8 cellular contexts compared by ENCODE assay signal in the genomic region with DNA sequence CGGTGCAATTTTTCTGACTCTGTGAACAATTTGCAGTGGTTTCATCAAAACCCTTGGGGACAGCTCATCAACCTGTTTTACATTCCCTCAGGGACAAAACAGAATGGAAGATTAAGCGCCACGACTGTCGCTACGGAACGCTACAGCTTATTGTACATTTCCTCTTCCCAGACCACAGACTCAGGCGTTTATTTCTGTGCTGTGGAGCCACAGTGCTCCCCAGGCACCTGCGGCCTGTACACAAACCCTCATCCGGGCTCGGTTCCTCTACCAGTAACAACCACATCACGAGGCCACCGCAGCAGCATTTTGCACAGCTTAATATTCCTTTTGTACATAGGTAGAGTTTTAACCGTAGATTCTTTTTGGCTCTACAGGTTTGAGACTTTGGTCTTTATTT.
DNase-seq lines count a peak whose midpoint lies in the region; ATAC-seq and TF ChIP-seq lines count a peak whose summit lies in the region.

No MANE protein-coding gene starts in this region.

- H3K4me1 ChIP-seq in Caco-2: no peaks in the 10 kb centered on the region
- H3K4me1 ChIP-seq in gastroesophageal sphincter: peaks cover 0 to 4% (median 0%) of the 10 kb centered on the region in 3 donors

- H3K4me3 ChIP-seq in Caco-2 (ENCODE audit: low read depth, low read length) (no peak overlapping the region), gastroesophageal sphincter (no peak overlapping the region)

- no TSS peak for BruUV-seq in Caco-2 (replicated peaks; lab: Mats Ljungman, UMichigan)

- 85 to 94% methylated on average over 11 to 12 of the region's 13 CpGs for WGBS in gastroesophageal sphincter (ENCODE audit: low coverage in 1 of 2), 2 donors

- POLR2A ChIA-PET in Caco-2 (lab: Charles Lee): no interaction called here

- no peak for TF ChIP-seq CTCF in Caco-2 (IDR thresholded peaks at IDR 0.05; ENCODE audit: insufficient read depth in 1 of 2, low read depth in 1 of 2, low read length in 1 of 2, severe bottlenecking in 1 of 2, unreplicated experiment in 1 of 2)
- TF ChIP-seq CTCF in gastroesophageal sphincter (IDR thresholded peaks at IDR 0.05): no peak

- no peak for TF ChIP-seq EP300 in gastroesophageal sphincter (IDR thresholded peaks at IDR 0.05)

- H3K27me3 ChIP-seq in Caco-2 (replicated peaks; ENCODE audit: control insufficient read depth, insufficient read depth, low read length) (no peaks in the 10 kb centered on the region), gastroesophageal sphincter (peaks cover 3% of the 10 kb centered on the region)

- in situ Hi-C loops in ACHN (cut with HindIII; ENCODE audit: low pct_ligation_motif_present, low pct_unique_long_range_greater_than_20kb, low sequenced_read_pairs): no loop called here

- peak overlapping the region; percentile 94 for H3K27ac Mint-ChIP-seq in activated naive CD4-positive, alpha-beta T cell treated with anti-CD3 and anti-CD28 coated beads for 36 hours
- no peak overlapping the region for H3K27ac Mint-ChIP-seq in Caco-2 (ENCODE audit: unreplicated experiment)

- intact Hi-C loops in activated naive CD4-positive, alpha-beta T cell treated with anti-CD3 and anti-CD28 coated beads for 36 hours (cut with micrococcal nuclease): loop anchor here (2.0 to 5.0 kb wide), 2 partner anchors 18 to 36 kb away; no protein-coding TSS in a partner anchor
- intact Hi-C loops in Caco-2 (cut with micrococcal nuclease; ENCODE audit: unreplicated experiment): no loop called here

- peak overlapping the region; percentile 90 for H3K4me3 Mint-ChIP-seq in activated naive CD4-positive, alpha-beta T cell treated with anti-CD3 and anti-CD28 coated beads for 36 hours
- H3K4me3 Mint-ChIP-seq in Caco-2 (ENCODE audit: unreplicated experiment): no peak overlapping the region

- no peaks in the 10 kb centered on the region for H3K9me3 Mint-ChIP-seq in activated naive CD4-positive, alpha-beta T cell treated with anti-CD3 and anti-CD28 coated beads for 36 hours
- H3K9me3 Mint-ChIP-seq in Caco-2 (ENCODE audit: unreplicated experiment): no peaks in the 10 kb centered on the region

- no peak for TF ChIP-seq POLR2A in gastroesophageal sphincter (IDR thresholded peaks at IDR 0.05)

- ATAC-seq in GM18502 (IDR thresholded peaks at IDR 0.05; ENCODE audit: poor library complexity, unreplicated experiment) (peak; percentile 94), GM21619 (IDR thresholded peaks at IDR 0.05; ENCODE audit: unreplicated experiment) (peak; percentile 91), gastroesophageal sphincter (no peak)

- DNase-seq in Kasumi-1 (lab: John Stamatoyannopoulos, UW): peak; percentile 72 to 77
- peak; percentile 69 for DNase-seq in activated naive CD4-positive, alpha-beta T cell treated with anti-CD3 and anti-CD28 coated beads for 36 hours
- DNase-seq in NCI-H2227 (lab: John Stamatoyannopoulos, UW; ENCODE audit: unreplicated experiment): no peak
- DNase-seq in Caco-2: no peak
- no peak for DNase-seq in ACHN

- H3K9me3 ChIP-seq in Caco-2 (no peaks in the 10 kb centered on the region), gastroesophageal sphincter (no peaks in the 10 kb centered on the region)

- H3K36me3 ChIP-seq in Caco-2 (ENCODE audit: control insufficient read depth, insufficient read depth, low read length) (no peaks in the 10 kb centered on the region), gastroesophageal sphincter (no peaks in the 10 kb centered on the region)

- H3K27ac ChIP-seq in gastroesophageal sphincter: peak overlapping the region in 1 of 4 donors; percentile 42

- H3K27me3 Mint-ChIP-seq in activated naive CD4-positive, alpha-beta T cell treated with anti-CD3 and anti-CD28 coated beads for 36 hours (ENCODE audit: low read depth): no peaks in the 10 kb centered on the region
- peaks cover 15% of the 10 kb centered on the region for H3K27me3 Mint-ChIP-seq in Caco-2 (ENCODE audit: insufficient read depth, unreplicated experiment)

- CTCF ChIA-PET in activated naive CD4-positive, alpha-beta T cell treated with anti-CD3 and anti-CD28 coated beads for 36 hours (lab: Charles Lee): interaction anchor here (0.8 to 1.8 kb wide), 4 partner anchors 17 to 81 kb away, joined by 4 to 6 read pairs (median 5); no protein-coding TSS in a partner anchor
- CTCF ChIA-PET in Caco-2 (lab: Charles Lee): interaction anchor here (0.6 to 0.8 kb wide), 2 partner anchors 13 to 22 kb away, joined by 3 read pairs; no protein-coding TSS in a partner anchor

- H3K4me1 Mint-ChIP-seq in activated naive CD4-positive, alpha-beta T cell treated with anti-CD3 and anti-CD28 coated beads for 36 hours (ENCODE audit: low read depth): peaks cover 38% of the 10 kb centered on the region
- H3K4me1 Mint-ChIP-seq in Caco-2 (ENCODE audit: low read depth, unreplicated experiment): no peaks in the 10 kb centered on the region

- H3K36me3 Mint-ChIP-seq in activated naive CD4-positive, alpha-beta T cell treated with anti-CD3 and anti-CD28 coated beads for 36 hours (ENCODE audit: low read depth): peaks cover 1% of the 10 kb centered on the region
- no peaks in the 10 kb centered on the region for H3K36me3 Mint-ChIP-seq in Caco-2 (ENCODE audit: insufficient read depth, unreplicated experiment)

Comparison
In these comparisons a context has a peak if more than half of its experiments do, and no peak if none do; other contexts are left out.
1. DNase-seq: peak in Kasumi-1 (2 of 2) and activated naive CD4-positive, alpha-beta T cell treated with anti-CD3 and anti-CD28 coated beads for 36 hours (single experiment); none in NCI-H2227 (single experiment), Caco-2 (0 of 2) and ACHN (single experiment).